ENCODE assay signal across 13 cellular contexts in genomic region chr16:85428899-85429775, GRCh38.
DNase-seq lines count a peak whose midpoint lies in the region; ATAC-seq, FAIRE-seq and TF ChIP-seq lines count a peak whose summit lies in the region.
"Had no signal": no experiment of that assay in that cellular context is flagged by ENCODE, and none has a peak within 500 bp of the region (broad histone marks: within the 10 kb centered on the region; RNA-seq: fewer than 3 reads in every experiment).

No MANE protein-coding gene starts in this region.

- no peak overlapping the region for H3K27ac Mint-ChIP-seq in activated naive CD8-positive, alpha-beta T cell treated with anti-CD3 and anti-CD28 coated beads, Interleukin-2, amount 10 ng/mL, durations not matched to agents 7 days and 5 days
- H3K27ac Mint-ChIP-seq in activated naive CD8-positive, alpha-beta T cell treated with anti-CD3 and anti-CD28 coated beads for 36 hours: no peak overlapping the region

- FAIRE-seq in K562 (lab: Jason Lieb, UNC): no peak
- no peak for FAIRE-seq in HepG2 (lab: Jason Lieb, UNC)
- FAIRE-seq: small intestine had no signal

- POLR2A ChIA-PET in activated naive CD8-positive, alpha-beta T cell treated with anti-CD3 and anti-CD28 coated beads, Interleukin-2, amount 10 ng/mL, durations not matched to agents 7 days and 5 days (lab: Charles Lee): no interaction called here
- POLR2A ChIA-PET in K562 (lab: Yijun Ruan, JAX) (interaction anchor here (0.5 to 1.1 kb wide), 6 partner anchors 80 to 222 kb away, joined by 3 to 6 read pairs (median 3); no protein-coding TSS in a partner anchor), HepG2 (lab: Yijun Ruan, JAX) (no interaction called here)

- in situ Hi-C loops in K562 (cut with MboI): loop anchor here (10.0 kb wide), 1 partner anchor 286 kb away; no protein-coding TSS in a partner anchor
- in situ Hi-C loops in HepG2 (cut with HindIII; ENCODE audit: extremely low pct_ligation_motif_present, low pct_unique_long_range_greater_than_20kb): no loop called here

- WGBS in K562 (ENCODE audit: insufficient coverage, low coverage, missing lambda C conversion rate): 68% methylated on average over 25 of the region's 25 CpGs
- 83% methylated on average over 14 of the region's 25 CpGs for WGBS in HepG2 (ENCODE audit: low lambda C conversion rate)
- WGBS in testis, 2 donors: 93 to 97% methylated on average over 7 to 25 of the region's 25 CpGs

- H2AFZ ChIP-seq in K562 (ENCODE audit: low read depth, low read length) (no peak overlapping the region), HepG2 (ENCODE audit: low read length) (no peak overlapping the region)

- H3K4me3 ChIP-seq in K562 (no peak overlapping the region), HepG2 (replicated peaks in 1 of 3; ENCODE audit: insufficient read depth in 1 of 3, low read depth in 2 of 3, low read length in 3 of 3) (no peak overlapping the region), testis (no peak overlapping the region)
- H3K4me3 ChIP-seq: Peyer's patch, vagina had no signal

- H3K4me1 ChIP-seq in K562 (replicated peaks in 1 of 2; ENCODE audit: control insufficient read depth in 2 of 2, insufficient read depth in 2 of 2, low read length in 2 of 2): peaks cover 2 to 46% of the 10 kb centered on the region in 2 experiments; a peak in 2 of 5 replicates
- no peaks in the 10 kb centered on the region for H3K4me1 ChIP-seq in HepG2 (ENCODE audit: insufficient read depth, low read length)
- H3K4me1 ChIP-seq in testis: peaks cover 6% of the 10 kb centered on the region
- H3K4me1 ChIP-seq: vagina had no signal

- no peaks in the 10 kb centered on the region for H3K36me3 ChIP-seq in K562 (ENCODE audit: control insufficient read depth, insufficient read depth, low read length)
- H3K36me3 ChIP-seq in HepG2 (replicated peaks in 1 of 2; ENCODE audit: control insufficient read depth in 1 of 2, insufficient read depth in 2 of 2, low read length in 2 of 2): no peaks in the 10 kb centered on the region
- no peaks in the 10 kb centered on the region for H3K36me3 ChIP-seq in testis (ENCODE audit: low read depth, missing control alignments)
- H3K36me3 ChIP-seq: Peyer's patch, vagina had no signal

- peaks cover 3% of the 10 kb centered on the region for H3K27me3 Mint-ChIP-seq in activated naive CD8-positive, alpha-beta T cell treated with anti-CD3 and anti-CD28 coated beads, Interleukin-2, amount 10 ng/mL, durations not matched to agents 7 days and 5 days
- no peaks in the 10 kb centered on the region for H3K27me3 Mint-ChIP-seq in activated naive CD8-positive, alpha-beta T cell treated with anti-CD3 and anti-CD28 coated beads for 36 hours

- no peaks in the 10 kb centered on the region for H3K4me1 Mint-ChIP-seq in activated naive CD8-positive, alpha-beta T cell treated with anti-CD3 and anti-CD28 coated beads, Interleukin-2, amount 10 ng/mL, durations not matched to agents 7 days and 5 days
- no peaks in the 10 kb centered on the region for H3K4me1 Mint-ChIP-seq in activated naive CD8-positive, alpha-beta T cell treated with anti-CD3 and anti-CD28 coated beads for 36 hours

- no TSS peak for BruUV-seq in K562 (replicated peaks; lab: Mats Ljungman, UMichigan)
- BruUV-seq in HepG2 (replicated peaks; lab: Mats Ljungman, UMichigan): no TSS peak

- CTCF ChIA-PET in K562 (lab: Yijun Ruan, JAX; ENCODE audit: low intra/inter-chr PET ratio) (interaction anchor here (0.7 to 1.7 kb wide), 2 partner anchors 46 to 154 kb away, joined by 3 to 5 read pairs; no protein-coding TSS in a partner anchor), HepG2 (lab: Yijun Ruan, JAX; ENCODE audit: low intra/inter-chr PET ratio, low total read pairs) (no interaction called here)

- no peaks in the 10 kb centered on the region for H3K36me3 Mint-ChIP-seq in activated naive CD8-positive, alpha-beta T cell treated with anti-CD3 and anti-CD28 coated beads, Interleukin-2, amount 10 ng/mL, durations not matched to agents 7 days and 5 days
- H3K36me3 Mint-ChIP-seq in activated naive CD8-positive, alpha-beta T cell treated with anti-CD3 and anti-CD28 coated beads for 36 hours: no peaks in the 10 kb centered on the region

- peak; percentile 15 for ATAC-seq in activated naive CD8-positive, alpha-beta T cell treated with anti-CD3 and anti-CD28 coated beads, Interleukin-2, amount 10 ng/mL, durations not matched to agents 7 days and 5 days (ENCODE audit: low read depth)
- ATAC-seq in K562 (peak; percentile 45; the same call in 2 of the 3 replicates), HepG2 (peak; percentile 22; the same call in 2 of the 3 replicates), HG03457 (IDR thresholded peaks at IDR 0.05; ENCODE audit: unreplicated experiment) (no peak)

- H3K9ac ChIP-seq in K562 (ENCODE audit: insufficient read depth in 1 of 2, low read depth in 2 of 2, low read length in 2 of 2) (peak overlapping the region in 1 of 2 experiments; percentile 10; a peak in 1 of 4 replicates), HepG2 (ENCODE audit: insufficient read depth, low read depth, low read length) (no peak overlapping the region)

- DNase-seq in activated naive CD8-positive, alpha-beta T cell treated with anti-CD3 and anti-CD28 coated beads, Interleukin-2, amount 10 ng/mL, durations not matched to agents 7 days and 5 days: peak; percentile 20
- no peak for DNase-seq in activated naive CD8-positive, alpha-beta T cell treated with anti-CD3 and anti-CD28 coated beads for 36 hours
- no peak for DNase-seq in K562 (ENCODE audit: extremely low read depth in 1 of 4, low spot score in 3 of 4)
- no peak for DNase-seq in HepG2 (ENCODE audit: low spot score)
- DNase-seq in testis: peak; percentile 8
- no peak for DNase-seq in inferior parietal cortex (ENCODE audit: extremely low spot score)
- no peak for DNase-seq in NOMO-1 (lab: John Stamatoyannopoulos, UW; ENCODE audit: unreplicated experiment in 2 of 2)
- DNase-seq: DMS153 had no signal

- H3K4me3 Mint-ChIP-seq in activated naive CD8-positive, alpha-beta T cell treated with anti-CD3 and anti-CD28 coated beads, Interleukin-2, amount 10 ng/mL, durations not matched to agents 7 days and 5 days: no peak overlapping the region
- H3K4me3 Mint-ChIP-seq in activated naive CD8-positive, alpha-beta T cell treated with anti-CD3 and anti-CD28 coated beads for 36 hours: no peak overlapping the region
- H3K4me3 Mint-ChIP-seq: neural crest cell had no signal

- TF ChIP-seq CTCF in K562 (IDR thresholded peaks at IDR 0.05 in 2 of 3, conservative IDR thresholded peaks at IDR 0.05 in 1 of 3; ENCODE audit: insufficient read depth in 2 of 3, low read depth in 1 of 3, low read length in 3 of 3) (no peak), HepG2 (CRISPR knock-in tag; IDR thresholded peaks at IDR 0.05) (no peak), testis (IDR thresholded peaks at IDR 0.05) (no peak)

- H4K20me1 ChIP-seq in K562 (replicated peaks; ENCODE audit: control insufficient read depth, insufficient read depth, low read length) (peaks cover 3% of the 10 kb centered on the region; the same call in 1 of the 2 replicates), HepG2 (ENCODE audit: insufficient read depth, low read length) (peaks cover 11% of the 10 kb centered on the region)

- H3K4me2 ChIP-seq in K562 (ENCODE audit: insufficient read depth, low read length) (no peak overlapping the region), HepG2 (ENCODE audit: low read depth, low read length) (no peak overlapping the region)

- TF ChIP-seq POLR2A in K562 (conservative IDR thresholded peaks at IDR 0.05) (no peak), HepG2 (IDR thresholded peaks at IDR 0.05; ENCODE audit: insufficient read depth in 1 of 2, low read depth in 2 of 2, low read length in 2 of 2) (no peak), testis (IDR thresholded peaks at IDR 0.05) (no peak)

- H3K27ac ChIP-seq in K562 (ENCODE audit: extremely low read depth, low read depth, low read length): no peak overlapping the region
- no peak overlapping the region for H3K27ac ChIP-seq in HepG2 (ENCODE audit: extremely low read length, insufficient read depth, low read length)
- H3K27ac ChIP-seq in testis: no peak overlapping the region
- H3K27ac ChIP-seq: Peyer's patch, vagina had no signal

- H3K79me2 ChIP-seq in K562 (ENCODE audit: control insufficient read depth, insufficient read depth, low read length) (no peaks in the 10 kb centered on the region), HepG2 (ENCODE audit: insufficient read depth, low read length) (no peaks in the 10 kb centered on the region)

- H3K9me3 Mint-ChIP-seq in activated naive CD8-positive, alpha-beta T cell treated with anti-CD3 and anti-CD28 coated beads, Interleukin-2, amount 10 ng/mL, durations not matched to agents 7 days and 5 days: no peaks in the 10 kb centered on the region
- H3K9me3 Mint-ChIP-seq in activated naive CD8-positive, alpha-beta T cell treated with anti-CD3 and anti-CD28 coated beads for 36 hours: no peaks in the 10 kb centered on the region
- H3K9me3 Mint-ChIP-seq: neural crest cell had no signal

- TF ChIP-seq EP300 in K562 (IDR thresholded peaks at IDR 0.05; ENCODE audit: low read length): no peak
- no peak for TF ChIP-seq EP300 in HepG2 (IDR thresholded peaks at IDR 0.05; ENCODE audit: low read depth in 2 of 2, low read length in 2 of 2)
- TF ChIP-seq EP300 in HepG2 (CRISPR knock-in tag; IDR thresholded peaks at IDR 0.05; ENCODE audit: borderline replicate concordance): no peak

- H3K9me1 ChIP-seq in K562 (ENCODE audit: control insufficient read depth, insufficient read depth, low read length): no peaks in the 10 kb centered on the region

- H3K9me3 ChIP-seq in K562 (replicated peaks; ENCODE audit: control insufficient read depth, insufficient read depth, low read depth, low read length) (no peaks in the 10 kb centered on the region), HepG2 (ENCODE audit: low read length) (no peaks in the 10 kb centered on the region), testis (no peaks in the 10 kb centered on the region)
- H3K9me3 ChIP-seq: Peyer's patch, vagina had no signal

- no peak for TF ChIP-seq RAD21 in K562 (CRISPR knock-in tag; conservative IDR thresholded peaks at IDR 0.05 in 1 of 2, IDR thresholded peaks at IDR 0.05 in 1 of 2)
- TF ChIP-seq RAD21 in HepG2 (CRISPR knock-in tag; IDR thresholded peaks at IDR 0.05): no peak

- intact Hi-C loops in K562 (cut with micrococcal nuclease): no loop called here
- intact Hi-C loops in HepG2 (cut with micrococcal nuclease; ENCODE audit: unreplicated experiment): loop anchor here (1.0 kb wide), 1 partner anchor 42 kb away; no protein-coding TSS in a partner anchor
- intact Hi-C loops in testis (cut with DNase I; ENCODE audit: low total_unique reads): no loop called here

- H3K27me3 ChIP-seq in K562 (ENCODE audit: control insufficient read depth in 2 of 2, insufficient read depth in 2 of 2, low read length in 2 of 2) (no peaks in the 10 kb centered on the region), HepG2 (ENCODE audit: control insufficient read depth in 1 of 2, insufficient read depth in 2 of 2, low read length in 2 of 2) (peaks cover 14 to 24% of the 10 kb centered on the region in 2 experiments), testis (no peaks in the 10 kb centered on the region)
- H3K27me3 ChIP-seq: Peyer's patch, vagina had no signal

TF ChIP-seq in K562, 482 proteins besides CTCF, POLR2A, EP300 and RAD21 (continues in another document):
- TF ChIP-seq CREM (IDR thresholded peaks at IDR 0.05; ENCODE audit: low read depth): no peak

Comparison
In these comparisons a context has a peak if more than half of its experiments do, and no peak if none do; other contexts are left out.
1. DNase-seq: peak in activated naive CD8-positive, alpha-beta T cell treated with anti-CD3 and anti-CD28 coated beads, Interleukin-2, amount 10 ng/mL, durations not matched to agents 7 days and 5 days (single experiment) and testis (single experiment); none in activated naive CD8-positive, alpha-beta T cell treated with anti-CD3 and anti-CD28 coated beads for 36 hours (single experiment), K562 (0 of 4), HepG2 (single experiment), inferior parietal cortex (single experiment) and NOMO-1 (0 of 2).